In genomic region chr7:157651366-157652160, GRCh38 we compare ENCODE assay signal across 16 cellular contexts.
A peak's percentile ranks its signal among the peaks of the same experiment; 100 is the strongest.
DNase-seq lines count a peak whose midpoint lies in the region; ATAC-seq, FAIRE-seq and TF ChIP-seq lines count a peak whose summit lies in the region.
"Had no signal": no experiment of that assay in that cellular context is flagged by ENCODE, and none has a peak within 500 bp of the region (broad histone marks: within the 10 kb centered on the region; RNA-seq: fewer than 3 reads in every experiment).

No MANE protein-coding gene starts in this region.

- POLR2A ChIA-PET in activated naive CD8-positive, alpha-beta T cell treated with anti-CD3 and anti-CD28 coated beads, Interleukin-2, amount 10 ng/mL, durations not matched to agents 7 days and 5 days (lab: Charles Lee): no interaction called here
- POLR2A ChIA-PET in K562 (lab: Yijun Ruan, JAX): interaction anchor here (0.6 kb wide), 1 partner anchor 76 kb away, joined by 3 read pairs; no protein-coding TSS in a partner anchor

- H3K9me1 ChIP-seq in K562 (ENCODE audit: control insufficient read depth, insufficient read depth, low read length): no peaks in the 10 kb centered on the region

- WGBS in K562 (ENCODE audit: insufficient coverage, low coverage, missing lambda C conversion rate): 3% methylated on average over 28 of the region's 28 CpGs

- TF ChIP-seq RAD21 in K562 (CRISPR knock-in tag; conservative IDR thresholded peaks at IDR 0.05 in 1 of 2, IDR thresholded peaks at IDR 0.05 in 1 of 2): no peak

- no TSS peak for BruUV-seq in K562 (replicated peaks; lab: Mats Ljungman, UMichigan)

- H3K4me1 ChIP-seq in K562 (replicated peaks in 1 of 2; ENCODE audit: control insufficient read depth in 2 of 2, insufficient read depth in 2 of 2, low read length in 2 of 2) (peaks cover 0 to 14% of the 10 kb centered on the region in 2 experiments; a peak in 1 of 5 replicates), upper lobe of right lung (no peaks in the 10 kb centered on the region)
- H3K4me1 ChIP-seq: HAP-1 had no signal

- TF ChIP-seq CTCF in K562 (IDR thresholded peaks at IDR 0.05 in 2 of 3, conservative IDR thresholded peaks at IDR 0.05 in 1 of 3; ENCODE audit: insufficient read depth in 2 of 3, low read depth in 1 of 3, low read length in 3 of 3) (no peak), nephron progenitor cell (IDR thresholded peaks at IDR 0.05) (no peak), upper lobe of right lung (IDR thresholded peaks at IDR 0.05) (no peak)

- no peak overlapping the region for H3K9ac ChIP-seq in K562 (ENCODE audit: insufficient read depth in 1 of 2, low read depth in 2 of 2, low read length in 2 of 2)

- no peak overlapping the region for H3K27ac Mint-ChIP-seq in activated naive CD8-positive, alpha-beta T cell treated with anti-CD3 and anti-CD28 coated beads, Interleukin-2, amount 10 ng/mL, durations not matched to agents 7 days and 5 days
- H3K27ac Mint-ChIP-seq in activated naive CD8-positive, alpha-beta T cell treated with anti-CD3 and anti-CD28 coated beads for 36 hours: no peak overlapping the region
- H3K27ac Mint-ChIP-seq in nephron progenitor cell: peak overlapping the region; percentile 40

- peaks cover 49 to 71% of the 10 kb centered on the region in 2 experiments for H3K27me3 ChIP-seq in K562 (ENCODE audit: control insufficient read depth in 2 of 2, insufficient read depth in 2 of 2, low read length in 2 of 2)
- no peaks in the 10 kb centered on the region for H3K27me3 ChIP-seq in upper lobe of right lung

- in situ Hi-C loops in K562 (cut with MboI): no loop called here

- H2AFZ ChIP-seq in K562 (ENCODE audit: low read depth, low read length): no peak overlapping the region

- intact Hi-C loops in K562 (cut with micrococcal nuclease): no loop called here
- intact Hi-C loops in upper lobe of right lung (cut with DNase I): no loop called here

- H3K9me3 ChIP-seq in K562 (replicated peaks; ENCODE audit: control insufficient read depth, insufficient read depth, low read depth, low read length) (no peaks in the 10 kb centered on the region), upper lobe of right lung (no peaks in the 10 kb centered on the region)
- H3K9me3 ChIP-seq: HAP-1 had no signal

- no peak for ATAC-seq in activated naive CD8-positive, alpha-beta T cell treated with anti-CD3 and anti-CD28 coated beads, Interleukin-2, amount 10 ng/mL, durations not matched to agents 7 days and 5 days (ENCODE audit: low read depth)
- peak; percentile 29; the same call in 2 of the 3 replicates for ATAC-seq in K562
- ATAC-seq in upper lobe of right lung: no peak
- no peak for ATAC-seq in GM19324 (IDR thresholded peaks at IDR 0.05; ENCODE audit: low FRiP score, unreplicated experiment)
- ATAC-seq in HG03521 (IDR thresholded peaks at IDR 0.05; ENCODE audit: unreplicated experiment): no peak
- ATAC-seq: GM12878 had no signal

- H3K79me2 ChIP-seq in K562 (ENCODE audit: control insufficient read depth, insufficient read depth, low read length): no peaks in the 10 kb centered on the region

- no peak overlapping the region for H3K27ac ChIP-seq in K562 (ENCODE audit: extremely low read depth, low read depth, low read length)
- H3K27ac ChIP-seq in upper lobe of right lung: no peak overlapping the region
- H3K27ac ChIP-seq: 22Rv1, HL-60 had no signal

- peak; percentile 10 for DNase-seq in activated naive CD8-positive, alpha-beta T cell treated with anti-CD3 and anti-CD28 coated beads, Interleukin-2, amount 10 ng/mL, durations not matched to agents 7 days and 5 days
- no peak for DNase-seq in activated naive CD8-positive, alpha-beta T cell treated with anti-CD3 and anti-CD28 coated beads for 36 hours
- DNase-seq in K562 (ENCODE audit: extremely low read depth in 1 of 4, low spot score in 3 of 4): no peak
- no peak for DNase-seq in nephron progenitor cell
- DNase-seq in upper lobe of right lung: peak; percentile 40
- DNase-seq in activated T-cell treated with anti-CD3 and anti-CD28 coated beads for 4 hours: no peak
- DNase-seq: CD4-positive, CD25-positive, alpha-beta regulatory T cell; DMS 273 treated with DMSO at 0.1 percent for 48 hours; DMS79; GOT3 had no signal

- no peaks in the 10 kb centered on the region for H3K9me3 Mint-ChIP-seq in activated naive CD8-positive, alpha-beta T cell treated with anti-CD3 and anti-CD28 coated beads, Interleukin-2, amount 10 ng/mL, durations not matched to agents 7 days and 5 days
- no peaks in the 10 kb centered on the region for H3K9me3 Mint-ChIP-seq in activated naive CD8-positive, alpha-beta T cell treated with anti-CD3 and anti-CD28 coated beads for 36 hours
- H3K9me3 Mint-ChIP-seq in nephron progenitor cell: no peaks in the 10 kb centered on the region
- H3K9me3 Mint-ChIP-seq: CD4-positive, CD25-positive, alpha-beta regulatory T cell had no signal

- H3K4me2 ChIP-seq in K562 (ENCODE audit: insufficient read depth, low read length): no peak overlapping the region

- TF ChIP-seq EP300 in K562 (IDR thresholded peaks at IDR 0.05; ENCODE audit: low read length): no peak

- no peaks in the 10 kb centered on the region for H3K36me3 Mint-ChIP-seq in activated naive CD8-positive, alpha-beta T cell treated with anti-CD3 and anti-CD28 coated beads, Interleukin-2, amount 10 ng/mL, durations not matched to agents 7 days and 5 days
- H3K36me3 Mint-ChIP-seq in activated naive CD8-positive, alpha-beta T cell treated with anti-CD3 and anti-CD28 coated beads for 36 hours: no peaks in the 10 kb centered on the region
- H3K36me3 Mint-ChIP-seq in nephron progenitor cell (ENCODE audit: low read depth): no peaks in the 10 kb centered on the region
- H3K36me3 Mint-ChIP-seq: CD4-positive, CD25-positive, alpha-beta regulatory T cell had no signal

- H3K36me3 ChIP-seq in K562 (ENCODE audit: control insufficient read depth, insufficient read depth, low read length) (no peaks in the 10 kb centered on the region), upper lobe of right lung (no peaks in the 10 kb centered on the region)
- H3K36me3 ChIP-seq: HAP-1 had no signal

- H3K4me3 ChIP-seq in K562: no peak overlapping the region
- no peak overlapping the region for H3K4me3 ChIP-seq in upper lobe of right lung
- H3K4me3 ChIP-seq: GM12878, HAP-1 had no signal

- CTCF ChIA-PET in K562 (lab: Yijun Ruan, JAX; ENCODE audit: low intra/inter-chr PET ratio): no interaction called here

- no peak for FAIRE-seq in K562 (lab: Jason Lieb, UNC)
- FAIRE-seq: GM12878 had no signal

- no peak overlapping the region for H3K4me3 Mint-ChIP-seq in activated naive CD8-positive, alpha-beta T cell treated with anti-CD3 and anti-CD28 coated beads, Interleukin-2, amount 10 ng/mL, durations not matched to agents 7 days and 5 days
- no peak overlapping the region for H3K4me3 Mint-ChIP-seq in activated naive CD8-positive, alpha-beta T cell treated with anti-CD3 and anti-CD28 coated beads for 36 hours
- no peak overlapping the region for H3K4me3 Mint-ChIP-seq in nephron progenitor cell
- H3K4me3 Mint-ChIP-seq: CD4-positive, CD25-positive, alpha-beta regulatory T cell had no signal

- H3K4me1 Mint-ChIP-seq in activated naive CD8-positive, alpha-beta T cell treated with anti-CD3 and anti-CD28 coated beads, Interleukin-2, amount 10 ng/mL, durations not matched to agents 7 days and 5 days: no peaks in the 10 kb centered on the region
- H3K4me1 Mint-ChIP-seq in activated naive CD8-positive, alpha-beta T cell treated with anti-CD3 and anti-CD28 coated beads for 36 hours: no peaks in the 10 kb centered on the region
- peaks cover 19% of the 10 kb centered on the region for H3K4me1 Mint-ChIP-seq in nephron progenitor cell
- H3K4me1 Mint-ChIP-seq: CD4-positive, CD25-positive, alpha-beta regulatory T cell had no signal

- H4K20me1 ChIP-seq in K562 (replicated peaks; ENCODE audit: control insufficient read depth, insufficient read depth, low read length): peaks cover 22% of the 10 kb centered on the region; the same call in 1 of the 2 replicates

- no peak for TF ChIP-seq POLR2A in K562 (conservative IDR thresholded peaks at IDR 0.05)

- H3K27me3 Mint-ChIP-seq in activated naive CD8-positive, alpha-beta T cell treated with anti-CD3 and anti-CD28 coated beads, Interleukin-2, amount 10 ng/mL, durations not matched to agents 7 days and 5 days: no peaks in the 10 kb centered on the region
- no peaks in the 10 kb centered on the region for H3K27me3 Mint-ChIP-seq in activated naive CD8-positive, alpha-beta T cell treated with anti-CD3 and anti-CD28 coated beads for 36 hours
- peaks cover 3% of the 10 kb centered on the region for H3K27me3 Mint-ChIP-seq in nephron progenitor cell (ENCODE audit: low read depth, poor library complexity)
- H3K27me3 Mint-ChIP-seq: CD4-positive, CD25-positive, alpha-beta regulatory T cell had no signal

TF ChIP-seq in K562, 482 proteins besides CTCF, POLR2A, EP300 and RAD21:
- TF ChIP-seq ZNF316 (IDR thresholded peaks at IDR 0.05) (0 out of 2 replicates have a peak, but pooled peaks have one; percentile 3), RAD51 (IDR thresholded peaks at IDR 0.05; ENCODE audit: borderline replicate concordance, low read depth) (no peak)

Comparison
In these comparisons a context has a peak if more than half of its experiments do, and no peak if none do; other contexts are left out.
1. DNase-seq: peak in activated naive CD8-positive, alpha-beta T cell treated with anti-CD3 and anti-CD28 coated beads, Interleukin-2, amount 10 ng/mL, durations not matched to agents 7 days and 5 days (single experiment) and upper lobe of right lung (single experiment); none in activated naive CD8-positive, alpha-beta T cell treated with anti-CD3 and anti-CD28 coated beads for 36 hours (single experiment), K562 (0 of 4), nephron progenitor cell (single experiment) and activated T-cell treated with anti-CD3 and anti-CD28 coated beads for 4 hours (single experiment).